Comparison of ENCODE assay signal across 8 cellular contexts in the genomic region with DNA sequence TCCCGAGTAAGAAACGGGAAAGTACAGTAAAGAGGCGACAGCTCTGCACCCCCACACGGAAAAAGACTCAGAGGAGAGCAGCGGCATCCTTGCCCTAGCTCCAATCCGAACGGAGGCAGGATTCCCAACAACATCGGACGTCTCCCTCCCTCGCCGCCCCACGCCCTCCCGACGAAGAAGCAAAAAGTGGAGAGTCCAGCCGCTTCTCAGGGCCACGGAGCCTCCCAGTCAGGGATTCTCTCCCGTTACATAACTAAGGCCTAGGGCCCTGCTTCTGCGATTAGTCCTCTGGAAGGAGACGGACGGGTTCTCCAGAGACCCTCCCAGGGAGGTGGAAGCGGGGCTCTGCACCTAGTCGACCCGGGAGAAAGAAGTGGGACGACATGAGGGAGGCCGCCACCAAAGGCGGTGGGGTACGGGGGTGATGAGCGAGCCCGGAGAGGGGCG. TPM values are rescaled to one million over a fixed set of nuclear protein-coding genes. Genes with fewer than 3 reads are reported as not detected.
A peak's percentile ranks its signal among the peaks of the same experiment; 100 is the strongest.
DNase-seq lines count a peak whose midpoint lies in the region; ATAC-seq and TF ChIP-seq lines count a peak whose summit lies in the region.

No MANE protein-coding gene starts in this region.

- peak; percentile 68 for DNase-seq in ELF-1 (ENCODE audit: low read depth, low spot score)
- peak; percentile 46 for DNase-seq in SW480 (ENCODE audit: low spot score)
- peak; percentile 19 for DNase-seq in effector CD4-positive, alpha-beta T cell
- DNase-seq in lower lobe of right lung: peak; percentile 47
- DNase-seq in NCI-H1436 (lab: John Stamatoyannopoulos, UW): no peak

- H3K27ac ChIP-seq in lower lobe of right lung (peak overlapping the region; percentile 86), stomach smooth muscle (ENCODE audit: low read length) (peak overlapping the region; percentile 85)

- ATAC-seq in GM19467 (IDR thresholded peaks at IDR 0.05; ENCODE audit: unreplicated experiment) (peak; percentile 42), HG03469 (IDR thresholded peaks at IDR 0.05; ENCODE audit: unreplicated experiment) (peak; percentile 5), lower lobe of right lung (peak; percentile 61 to 66)

- no peak for TF ChIP-seq CTCF in lower lobe of right lung (IDR thresholded peaks at IDR 0.05)

- H3K4me1 ChIP-seq in lower lobe of right lung (peaks cover 26% of the 10 kb centered on the region), stomach smooth muscle (ENCODE audit: control insufficient read depth, insufficient read depth, low read length) (peaks cover 13% of the 10 kb centered on the region)

- H3K4me3 ChIP-seq in lower lobe of right lung: peak overlapping the region; percentile 99
- peak overlapping the region; percentile 91 to 94 for H3K4me3 ChIP-seq in stomach smooth muscle (ENCODE audit: low read length in 2 of 2)

- H3K9ac ChIP-seq in stomach smooth muscle (ENCODE audit: low read length in 2 of 2): peak overlapping the region; percentile 83 to 86

- no peaks in the 10 kb centered on the region for H3K9me3 ChIP-seq in lower lobe of right lung
- H3K9me3 ChIP-seq in stomach smooth muscle (ENCODE audit: control insufficient read depth in 2 of 2, low read length in 2 of 2): no peaks in the 10 kb centered on the region

- H3K36me3 ChIP-seq in lower lobe of right lung (no peaks in the 10 kb centered on the region), stomach smooth muscle (ENCODE audit: control insufficient read depth in 2 of 2, insufficient read depth in 2 of 2, low read length in 2 of 2) (no peaks in the 10 kb centered on the region)

- H3K27me3 ChIP-seq in lower lobe of right lung (ENCODE audit: low read depth) (no peaks in the 10 kb centered on the region), stomach smooth muscle (ENCODE audit: control insufficient read depth in 1 of 2, insufficient read depth in 2 of 2, low read length in 2 of 2) (no peaks in the 10 kb centered on the region)

- intact Hi-C loops in lower lobe of right lung (cut with DNase I): no loop called here

RNA-seq across cellular contexts. Expression of gene SUMO1, which starts 0.6 kb away (rescaled TPM):
- 70.1 TPM for total RNA-seq in lower lobe of right lung

RNA-seq across cellular contexts. Expression of gene NOP58, which starts 27.8 kb away (rescaled TPM):
- 37.8 TPM for total RNA-seq in lower lobe of right lung

Comparison
In these comparisons a context has a peak if more than half of its experiments do, and no peak if none do; other contexts are left out.
1. ATAC-seq: peak in every context shown above with its lines; median percentile 64 in lower lobe of right lung; 42 in GM19467; 5 in HG03469.